In genomic region chr6:132021552-132022375, GRCh38 we compare ENCODE assay signal across 1 cellular context.
A peak's percentile ranks its signal among the peaks of the same experiment; 100 is the strongest.
TF ChIP-seq lines count a peak whose summit lies in the region.

No MANE protein-coding gene starts in this region.

TF ChIP-seq in HepG2, 621 proteins besides CTCF, POLR2A, EP300 and RAD21 (continued from another document and continues in another):
- TF ChIP-seq ZHX2 (IDR thresholded peaks at IDR 0.05; ENCODE audit: low read depth) (no peak), ZHX2 (CRISPR knock-in tag; IDR thresholded peaks at IDR 0.05; ENCODE audit: borderline replicate concordance) (no peak), SMAD3 (CRISPR knock-in tag; IDR thresholded peaks at IDR 0.05) (peak; percentile 60; the same call in 1 of the 2 replicates), ZBTB33 (CRISPR knock-in tag; IDR thresholded peaks at IDR 0.05) (0 out of 2 replicates have a peak, but pooled peaks have one; percentile 47), ZFP37 (CRISPR knock-in tag; IDR thresholded peaks at IDR 0.05; ENCODE audit: borderline replicate concordance) (no peak; the same call in 1 of the 2 replicates), ZNF264 (CRISPR knock-in tag; IDR thresholded peaks at IDR 0.05) (no peak), MYC (CRISPR knock-in tag; IDR thresholded peaks at IDR 0.05; ENCODE audit: borderline replicate concordance) (no peak), WIZ (CRISPR knock-in tag; IDR thresholded peaks at IDR 0.05) (no peak), E2F5 (CRISPR knock-in tag; conservative IDR thresholded peaks at IDR 0.05) (no peak), ZNF788 (CRISPR knock-in tag; IDR thresholded peaks at IDR 0.05; ENCODE audit: borderline replicate concordance) (no peak; the same call in 1 of the 2 replicates), TOE1 (CRISPR knock-in tag; IDR thresholded peaks at IDR 0.05) (no peak), JUN (CRISPR knock-in tag; IDR thresholded peaks at IDR 0.05) (no peak), TCF7 (IDR thresholded peaks at IDR 0.05; ENCODE audit: low read depth) (no peak; the same call in 1 of the 2 replicates), ZNF557 (CRISPR knock-in tag; IDR thresholded peaks at IDR 0.05) (no peak), ELF1 (CRISPR knock-in tag; IDR thresholded peaks at IDR 0.05) (no peak), ZFP41 (CRISPR knock-in tag; IDR thresholded peaks at IDR 0.05; ENCODE audit: borderline replicate concordance) (no peak), NFAT5 (CRISPR knock-in tag; IDR thresholded peaks at IDR 0.05) (no peak), CBX5 (CRISPR knock-in tag; IDR thresholded peaks at IDR 0.05; ENCODE audit: borderline replicate concordance) (no peak; the same call in 1 of the 2 replicates), ZNF776 (CRISPR knock-in tag; IDR thresholded peaks at IDR 0.05) (no peak), NFE2 (CRISPR knock-in tag; IDR thresholded peaks at IDR 0.05) (no peak), HDAC1 (CRISPR knock-in tag; IDR thresholded peaks at IDR 0.05) (no peak), ZNF598 (CRISPR knock-in tag; IDR thresholded peaks at IDR 0.05; ENCODE audit: borderline replicate concordance) (no peak), PAWR (CRISPR knock-in tag; IDR thresholded peaks at IDR 0.05; ENCODE audit: borderline replicate concordance) (no peak), ARNT2 (CRISPR knock-in tag; IDR thresholded peaks at IDR 0.05; ENCODE audit: low read depth) (no peak), FIP1L1 (IDR thresholded peaks at IDR 0.05; ENCODE audit: borderline replicate concordance, insufficient read depth, low read depth, low read length) (no peak), ATAD3A (CRISPR knock-in tag; IDR thresholded peaks at IDR 0.05) (no peak), TAF15 (IDR thresholded peaks at IDR 0.05; ENCODE audit: low read depth, low read length, poor library complexity, severe bottlenecking) (no peak), HMG20B (CRISPR knock-in tag; conservative IDR thresholded peaks at IDR 0.05) (0 out of 2 replicates have a peak, but pooled peaks have one; percentile 13), BRD4 (CRISPR knock-in tag; IDR thresholded peaks at IDR 0.05) (no peak), FOXM1 (CRISPR knock-in tag; IDR thresholded peaks at IDR 0.05) (no peak), SUZ12 (IDR thresholded peaks at IDR 0.05; ENCODE audit: low read depth, low read length) (no peak), MAFF (IDR thresholded peaks at IDR 0.05; ENCODE audit: low read depth, low read length) (peak; percentile 45; the same call in 1 of the 2 replicates), KMT2B (CRISPR knock-in tag; IDR thresholded peaks at IDR 0.05) (no peak; the same call in 1 of the 2 replicates), ZNF20 (CRISPR knock-in tag; IDR thresholded peaks at IDR 0.05) (no peak), TRIM24 (CRISPR knock-in tag; IDR thresholded peaks at IDR 0.05) (no peak), ZNF737 (CRISPR knock-in tag; IDR thresholded peaks at IDR 0.05; ENCODE audit: borderline replicate concordance) (no peak), ZNF562 (CRISPR knock-in tag; IDR thresholded peaks at IDR 0.05; ENCODE audit: borderline replicate concordance) (no peak), ZNF577 (CRISPR knock-in tag; IDR thresholded peaks at IDR 0.05; ENCODE audit: borderline replicate concordance, low read depth) (no peak)
- TF ChIP-seq, protein P1, sequence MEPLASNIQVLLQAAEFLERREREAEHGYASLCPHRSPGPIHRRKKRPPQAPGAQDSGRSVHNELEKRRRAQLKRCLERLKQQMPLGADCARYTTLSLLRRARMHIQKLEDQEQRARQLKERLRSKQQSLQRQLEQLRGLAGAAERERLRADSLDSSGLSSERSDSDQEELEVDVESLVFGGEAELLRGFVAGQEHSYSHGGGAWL (CRISPR knock-in tag; IDR thresholded peaks at IDR 0.05): no peak
- TF ChIP-seq, protein P2, sequence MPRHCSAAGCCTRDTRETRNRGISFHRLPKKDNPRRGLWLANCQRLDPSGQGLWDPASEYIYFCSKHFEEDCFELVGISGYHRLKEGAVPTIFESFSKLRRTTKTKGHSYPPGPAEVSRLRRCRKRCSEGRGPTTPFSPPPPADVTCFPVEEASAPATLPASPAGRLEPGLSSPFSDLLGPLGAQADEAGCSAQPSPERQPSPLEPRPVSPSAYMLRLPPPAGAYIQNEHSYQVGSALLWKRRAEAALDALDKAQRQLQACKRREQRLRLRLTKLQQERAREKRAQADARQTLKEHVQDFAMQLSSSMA (CRISPR knock-in tag; IDR thresholded peaks at IDR 0.05): no peak
- TF ChIP-seq, protein P3, sequence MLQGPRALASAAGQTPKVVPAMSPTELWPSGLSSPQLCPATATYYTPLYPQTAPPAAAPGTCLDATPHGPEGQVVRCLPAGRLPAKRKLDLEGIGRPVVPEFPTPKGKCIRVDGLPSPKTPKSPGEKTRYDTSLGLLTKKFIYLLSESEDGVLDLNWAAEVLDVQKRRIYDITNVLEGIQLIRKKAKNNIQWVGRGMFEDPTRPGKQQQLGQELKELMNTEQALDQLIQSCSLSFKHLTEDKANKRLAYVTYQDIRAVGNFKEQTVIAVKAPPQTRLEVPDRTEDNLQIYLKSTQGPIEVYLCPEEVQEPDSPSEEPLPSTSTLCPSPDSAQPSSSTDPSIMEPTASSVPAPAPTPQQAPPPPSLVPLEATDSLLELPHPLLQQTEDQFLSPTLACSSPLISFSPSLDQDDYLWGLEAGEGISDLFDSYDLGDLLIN (CRISPR knock-in tag; IDR thresholded peaks at IDR 0.05; ENCODE audit: borderline replicate concordance): no peak
- TF ChIP-seq, protein P4, sequence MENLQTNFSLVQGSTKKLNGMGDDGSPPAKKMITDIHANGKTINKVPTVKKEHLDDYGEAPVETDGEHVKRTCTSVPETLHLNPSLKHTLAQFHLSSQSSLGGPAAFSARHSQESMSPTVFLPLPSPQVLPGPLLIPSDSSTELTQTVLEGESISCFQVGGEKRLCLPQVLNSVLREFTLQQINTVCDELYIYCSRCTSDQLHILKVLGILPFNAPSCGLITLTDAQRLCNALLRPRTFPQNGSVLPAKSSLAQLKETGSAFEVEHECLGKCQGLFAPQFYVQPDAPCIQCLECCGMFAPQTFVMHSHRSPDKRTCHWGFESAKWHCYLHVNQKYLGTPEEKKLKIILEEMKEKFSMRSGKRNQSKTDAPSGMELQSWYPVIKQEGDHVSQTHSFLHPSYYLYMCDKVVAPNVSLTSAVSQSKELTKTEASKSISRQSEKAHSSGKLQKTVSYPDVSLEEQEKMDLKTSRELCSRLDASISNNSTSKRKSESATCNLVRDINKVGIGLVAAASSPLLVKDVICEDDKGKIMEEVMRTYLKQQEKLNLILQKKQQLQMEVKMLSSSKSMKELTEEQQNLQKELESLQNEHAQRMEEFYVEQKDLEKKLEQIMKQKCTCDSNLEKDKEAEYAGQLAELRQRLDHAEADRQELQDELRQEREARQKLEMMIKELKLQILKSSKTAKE (CRISPR knock-in tag; IDR thresholded peaks at IDR 0.05; ENCODE audit: borderline replicate concordance): 0 out of 2 replicates have a peak, but pooled peaks have one; percentile 13
- TF ChIP-seq, protein P5, sequence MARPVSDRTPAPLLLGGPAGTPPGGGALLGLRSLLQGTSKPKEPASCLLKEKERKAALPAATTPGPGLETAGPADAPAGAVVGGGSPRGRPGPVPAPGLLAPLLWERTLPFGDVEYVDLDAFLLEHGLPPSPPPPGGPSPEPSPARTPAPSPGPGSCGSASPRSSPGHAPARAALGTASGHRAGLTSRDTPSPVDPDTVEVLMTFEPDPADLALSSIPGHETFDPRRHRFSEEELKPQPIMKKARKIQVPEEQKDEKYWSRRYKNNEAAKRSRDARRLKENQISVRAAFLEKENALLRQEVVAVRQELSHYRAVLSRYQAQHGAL (CRISPR knock-in tag; IDR thresholded peaks at IDR 0.05; ENCODE audit: not compliant biosample characterization): no peak
